Comparison of ENCODE assay signal across 26 cellular contexts in genomic region chr9:20930836-20931235, GRCh38.
"Had no signal": no experiment of that assay in that cellular context is flagged by ENCODE, and none has a peak within 500 bp of the region (broad histone marks: within the 10 kb centered on the region; RNA-seq: fewer than 3 reads in every experiment).

No MANE protein-coding gene starts in this region.

- H3K4me3 Mint-ChIP-seq: activated CD4-positive, alpha-beta memory T cell treated with anti-CD3 and anti-CD28 coated beads for 36 hours; activated CD8-positive, alpha-beta memory T cell treated with anti-CD3 and anti-CD28 coated beads, Interleukin-2, amount 10 ng/mL, durations not matched to agents 7 days and 5 days; activated CD8-positive, alpha-beta T cell treated with anti-CD3 and anti-CD28 coated beads, Interleukin-2, amount 10 ng/mL, durations not matched to agents 7 days and 5 days; activated naive CD4-positive, alpha-beta T cell treated with anti-CD3 and anti-CD28 coated beads for 36 hours; activated naive CD8-positive, alpha-beta T cell treated with anti-CD3 and anti-CD28 coated beads, Interleukin-2, amount 10 ng/mL, durations not matched to agents 7 days and 5 days; activated T-helper 1 cell treated with anti-CD3 and anti-CD28 coated beads, Interleukin-12 subunit alpha, Interleukin-12 subunit beta, Interleukin-2, Interleukin-4 antibody, amounts not matched to agents 30 ng/mL and 10 ng/mL and 1 ng/mL, durations not matched to agents 14 hours and 24 hours and 36 hours; effector memory CD8-positive, alpha-beta T cell; WTC11 had no signal

- H3K27me3 Mint-ChIP-seq: activated CD4-positive, alpha-beta memory T cell treated with anti-CD3 and anti-CD28 coated beads for 36 hours; activated CD8-positive, alpha-beta memory T cell treated with anti-CD3 and anti-CD28 coated beads, Interleukin-2, amount 10 ng/mL, durations not matched to agents 7 days and 5 days; activated naive CD8-positive, alpha-beta T cell treated with anti-CD3 and anti-CD28 coated beads, Interleukin-2, amount 10 ng/mL, durations not matched to agents 7 days and 5 days; effector memory CD8-positive, alpha-beta T cell had no signal

- H3K36me3 Mint-ChIP-seq: activated naive CD4-positive, alpha-beta T cell treated with anti-CD3 and anti-CD28 coated beads, Interleukin-2, amount 50 U/mL, for 72 hours had no signal

- H3K9me3 Mint-ChIP-seq: activated CD4-positive, alpha-beta memory T cell treated with anti-CD3 and anti-CD28 coated beads for 36 hours; activated naive CD4-positive, alpha-beta T cell treated with anti-CD3 and anti-CD28 coated beads for 36 hours; activated naive CD4-positive, alpha-beta T cell treated with anti-CD3 and anti-CD28 coated beads, Interleukin-2, amount 50 U/mL, for 72 hours; activated naive CD8-positive, alpha-beta T cell treated with anti-CD3 and anti-CD28 coated beads, Interleukin-2, amount 10 ng/mL, durations not matched to agents 7 days and 5 days; activated T-helper 1 cell treated with anti-CD3 and anti-CD28 coated beads, Interleukin-12 subunit alpha, Interleukin-12 subunit beta, Interleukin-2, Interleukin-4 antibody, amounts not matched to agents 30 ng/mL and 10 ng/mL and 1 ng/mL, durations not matched to agents 14 hours and 24 hours and 36 hours; activated T-helper 2 cell treated with anti-CD3 and anti-CD28 coated beads, Interferon-gamma antibody, Interleukin-2, Interleukin-4, amounts not matched to agents 10 μg/mL and 5 μg/mL and 100 μg/mL, durations not matched to agents 14 hours and 24 hours and 36 hours; effector memory CD8-positive, alpha-beta T cell had no signal

- H3K27ac Mint-ChIP-seq: activated CD4-positive, alpha-beta memory T cell treated with anti-CD3 and anti-CD28 coated beads for 36 hours; activated CD8-positive, alpha-beta memory T cell treated with anti-CD3 and anti-CD28 coated beads, Interleukin-2, amount 10 ng/mL, durations not matched to agents 7 days and 5 days; activated CD8-positive, alpha-beta T cell treated with anti-CD3 and anti-CD28 coated beads, Interleukin-2, amount 10 ng/mL, durations not matched to agents 7 days and 5 days; activated naive CD4-positive, alpha-beta T cell treated with anti-CD3 and anti-CD28 coated beads for 36 hours; activated naive CD4-positive, alpha-beta T cell treated with anti-CD3 and anti-CD28 coated beads, Interleukin-2, amount 50 U/mL, for 72 hours; activated naive CD8-positive, alpha-beta T cell treated with anti-CD3 and anti-CD28 coated beads, Interleukin-2, amount 10 ng/mL, durations not matched to agents 7 days and 5 days; activated T-helper 1 cell treated with anti-CD3 and anti-CD28 coated beads, Interleukin-12 subunit alpha, Interleukin-12 subunit beta, Interleukin-2, Interleukin-4 antibody, amounts not matched to agents 30 ng/mL and 10 ng/mL and 1 ng/mL, durations not matched to agents 14 hours and 24 hours and 36 hours; activated T-helper 2 cell treated with anti-CD3 and anti-CD28 coated beads, Interferon-gamma antibody, Interleukin-2, Interleukin-4, amounts not matched to agents 10 μg/mL and 5 μg/mL and 100 μg/mL, durations not matched to agents 14 hours and 24 hours and 36 hours; effector memory CD8-positive, alpha-beta T cell; WTC11 had no signal

- ATAC-seq: activated CD8-positive, alpha-beta memory T cell treated with anti-CD3 and anti-CD28 coated beads, Interleukin-2, amount 10 ng/mL, durations not matched to agents 7 days and 5 days; activated CD8-positive, alpha-beta T cell treated with anti-CD3 and anti-CD28 coated beads, Interleukin-2, amount 10 ng/mL, durations not matched to agents 7 days and 5 days; effector memory CD8-positive, alpha-beta T cell; gastrocnemius medialis; heart left ventricle; WTC11 had no signal

- DNase-seq: activated CD4-positive, alpha-beta memory T cell treated with anti-CD3 and anti-CD28 coated beads for 36 hours; activated CD4-positive, alpha-beta T cell treated with anti-CD3 and anti-CD28 coated beads for 1 hour; activated CD4-positive, alpha-beta T cell treated with anti-CD3 and anti-CD28 coated beads for 48 hours; activated CD4-positive, alpha-beta T cell treated with anti-CD3 and anti-CD28 coated beads, Interleukin-2, amount 50 U/mL, for 1 hour; activated CD8-positive, alpha-beta memory T cell treated with anti-CD3 and anti-CD28 coated beads, Interleukin-2, amount 10 ng/mL, durations not matched to agents 7 days and 5 days; activated CD8-positive, alpha-beta memory T cell treated with anti-CD3 and anti-CD28 coated beads, Interleukin-2, amount 50 U/mL, for 4 hours; activated CD8-positive, alpha-beta T cell treated with anti-CD3 and anti-CD28 coated beads, Interleukin-2, amount 10 ng/mL, durations not matched to agents 7 days and 5 days; activated effector memory CD4-positive, alpha-beta T cell treated with anti-CD3 and anti-CD28 coated beads, Interleukin-2, amount 50 U/mL, for 16 hours; activated naive CD4-positive, alpha-beta T cell treated with anti-CD3 and anti-CD28 coated beads for 36 hours; activated naive CD8-positive, alpha-beta T cell treated with anti-CD3 and anti-CD28 coated beads, Interleukin-2, amount 10 ng/mL, durations not matched to agents 7 days and 5 days; activated T-cell treated with anti-CD3 and anti-CD28 coated beads, Interleukin-2, amount 50 U/mL, for 1 hour; activated T-cell treated with anti-CD3 and anti-CD28 coated beads, Interleukin-2, amount 50 U/mL, for 48 hours; amniotic stem cell; cortex of kidney; dermis blood vessel endothelial cell; effector CD4-positive, alpha-beta T cell; effector memory CD8-positive, alpha-beta T cell; erythroblast; gastrocnemius medialis; glutamatergic neuron; heart left ventricle; T-helper 2 cell had no signal
